4 cellular contexts compared by ENCODE assay signal in the genomic region with DNA sequence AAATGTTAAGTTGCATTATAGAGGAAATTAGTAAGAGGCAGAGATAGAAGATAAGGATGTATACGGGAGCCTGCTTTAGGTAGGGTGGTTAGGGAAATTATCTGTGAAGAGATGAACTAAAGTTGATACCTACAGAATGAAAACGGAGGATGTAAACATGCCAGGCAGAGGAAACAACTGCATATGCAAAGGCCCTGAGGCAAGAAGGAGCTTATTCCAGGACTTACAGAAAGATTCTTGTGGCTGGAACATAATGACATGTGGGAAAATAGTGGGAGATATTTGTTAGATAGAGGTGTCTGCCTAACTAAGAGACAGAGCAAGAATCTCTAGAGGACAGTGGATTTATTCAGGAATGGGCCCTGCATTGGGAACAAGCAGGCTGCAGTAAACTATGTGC. TPM values are rescaled to one million over a fixed set of nuclear protein-coding genes. Genes with fewer than 3 reads are reported as not detected.
"Had no signal": no experiment of that assay in that cellular context is flagged by ENCODE, and none has a peak within 500 bp of the region (broad histone marks: within the 10 kb centered on the region; RNA-seq: fewer than 3 reads in every experiment).

No MANE protein-coding gene starts in this region.

- H3K4me3 ChIP-seq: GM12878 had no signal

- DNase-seq: GDM1, GF-D8 had no signal

- ATAC-seq: GM12878 had no signal

RNA-seq across cellular contexts. Expression of gene SERPINA1, which starts 16.2 kb away (rescaled TPM):
- total RNA-seq: G401 had no signal

RNA-seq across cellular contexts. Expression of gene SERPINA2, which starts 38.1 kb away (rescaled TPM):
- total RNA-seq: G401, GM12878 had no signal

RNA-seq across cellular contexts. Expression of gene SERPINA11, which starts 48.0 kb away (rescaled TPM):
- total RNA-seq: G401, GM12878 had no signal
